ENCODE assay signal across 22 cellular contexts in the genomic region with DNA sequence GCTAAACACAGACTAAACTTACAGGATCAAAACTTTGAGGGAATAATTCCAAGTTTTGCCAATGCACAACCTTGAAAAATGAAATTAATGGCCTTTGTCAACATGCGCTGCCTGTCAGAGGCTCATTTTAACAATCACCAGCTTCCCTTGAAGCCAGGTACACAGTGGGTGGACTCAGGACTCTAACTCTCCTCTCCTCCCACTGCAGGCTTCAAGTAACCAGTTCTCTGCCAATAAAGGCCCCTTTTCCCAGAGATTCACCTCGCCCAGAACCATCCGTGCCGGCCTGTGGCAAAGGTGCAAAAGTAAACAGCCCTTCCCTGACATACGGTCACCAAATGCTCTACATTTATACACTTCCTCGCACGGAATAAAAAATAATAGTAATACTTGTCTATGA. TPM values are rescaled to one million over a fixed set of nuclear protein-coding genes. Genes with fewer than 3 reads are reported as not detected.
DNase-seq lines count a peak whose midpoint lies in the region; ATAC-seq and TF ChIP-seq lines count a peak whose summit lies in the region.
"Had no signal": no experiment of that assay in that cellular context is flagged by ENCODE, and none has a peak within 500 bp of the region (broad histone marks: within the 10 kb centered on the region; RNA-seq: fewer than 3 reads in every experiment).

No MANE protein-coding gene starts in this region.

- 64% methylated on average over 7 of the region's 7 CpGs for WGBS in liver

- no peak overlapping the region for H3K9ac ChIP-seq in liver (ENCODE audit: low read depth in 1 of 2, low read length in 2 of 2)

- CTCF ChIA-PET in activated CD4-positive, alpha-beta T cell treated with anti-CD3 and anti-CD28 coated beads, Interleukin-2, amount 10 ng/mL, durations not matched to agents 7 days and 5 days (lab: Charles Lee) = no interaction called here

- H3K9me3 Mint-ChIP-seq in activated CD4-positive, alpha-beta T cell treated with anti-CD3 and anti-CD28 coated beads, Interleukin-2, amount 10 ng/mL, durations not matched to agents 7 days and 5 days = no peaks in the 10 kb centered on the region
- H3K9me3 Mint-ChIP-seq in stimulated activated naive CD8-positive, alpha-beta T cell treated with anti-CD3 and anti-CD28 coated beads, Interleukin-15, Interleukin-2, amounts not matched to agents 100 ng/mL and 50 ng/mL, for 24 hours = no peaks in the 10 kb centered on the region
- H3K9me3 Mint-ChIP-seq: CD8-positive, alpha-beta memory T cell had no signal

- no peak for ATAC-seq in T-helper 17 cell
- ATAC-seq in HG03442 (IDR thresholded peaks at IDR 0.05; ENCODE audit: unreplicated experiment) = no peak
- no peak for ATAC-seq in GM21737 (IDR thresholded peaks at IDR 0.05; ENCODE audit: unreplicated experiment)
- no peak for ATAC-seq in HG03025 (IDR thresholded peaks at IDR 0.05; ENCODE audit: low FRiP score, unreplicated experiment)
- ATAC-seq: SK-N-SH treated with all-trans-retinoic acid at 6 μM for 48 hours had no signal

- no peaks in the 10 kb centered on the region for H3K27me3 ChIP-seq in liver (ENCODE audit: control insufficient read depth in 4 of 4, insufficient read depth in 4 of 4, low read length in 3 of 4)
- H3K27me3 ChIP-seq: Peyer's patch had no signal

- no peak for TF ChIP-seq CTCF in liver (IDR thresholded peaks at IDR 0.05; ENCODE audit: low read depth, low read length, missing input control)

- H3K4me1 ChIP-seq in liver (ENCODE audit: control insufficient read depth in 4 of 4, insufficient read depth in 4 of 4, low read length in 3 of 4) = peaks cover 4 to 53% (median 41%) of the 10 kb centered on the region in 4 donors

- peaks cover 8 to 39% (median 26%) of the 10 kb centered on the region in 4 donors for H3K36me3 ChIP-seq in liver (ENCODE audit: control insufficient read depth in 4 of 4, insufficient read depth in 3 of 4, low read depth in 1 of 4, low read length in 3 of 4)

- peak overlapping the region; percentile 5 for H3K4me3 Mint-ChIP-seq in activated CD4-positive, alpha-beta T cell treated with anti-CD3 and anti-CD28 coated beads, Interleukin-2, amount 10 ng/mL, durations not matched to agents 7 days and 5 days
- no peak overlapping the region for H3K4me3 Mint-ChIP-seq in T-helper 17 cell
- H3K4me3 Mint-ChIP-seq in stimulated activated naive CD8-positive, alpha-beta T cell treated with anti-CD3 and anti-CD28 coated beads, Interleukin-15, Interleukin-2, amounts not matched to agents 100 ng/mL and 50 ng/mL, for 24 hours = no peak overlapping the region
- H3K4me3 Mint-ChIP-seq: CD8-positive, alpha-beta memory T cell had no signal

- peaks cover 12% of the 10 kb centered on the region for H3K4me1 Mint-ChIP-seq in activated CD4-positive, alpha-beta T cell treated with anti-CD3 and anti-CD28 coated beads, Interleukin-2, amount 10 ng/mL, durations not matched to agents 7 days and 5 days
- H3K4me1 Mint-ChIP-seq in T-helper 17 cell = peaks cover 11% of the 10 kb centered on the region
- peaks cover 14% of the 10 kb centered on the region for H3K4me1 Mint-ChIP-seq in stimulated activated naive CD8-positive, alpha-beta T cell treated with anti-CD3 and anti-CD28 coated beads, Interleukin-15, Interleukin-2, amounts not matched to agents 100 ng/mL and 50 ng/mL, for 24 hours (ENCODE audit: low read depth)

- no peak for TF ChIP-seq RAD21 in liver (IDR thresholded peaks at IDR 0.05)

- H3K9me3 ChIP-seq in T-helper 17 cell (ENCODE audit: control insufficient read depth, low read length, poor library complexity, severe bottlenecking) (no peaks in the 10 kb centered on the region), liver (ENCODE audit: control insufficient read depth in 4 of 4, low read length in 3 of 4) (no peaks in the 10 kb centered on the region)
- H3K9me3 ChIP-seq: Peyer's patch had no signal

- H3K4me3 ChIP-seq in liver (ENCODE audit: low read depth in 1 of 3, low read length in 3 of 3) = no peak overlapping the region
- H3K4me3 ChIP-seq: Peyer's patch had no signal

- H3K27ac Mint-ChIP-seq in activated CD4-positive, alpha-beta T cell treated with anti-CD3 and anti-CD28 coated beads, Interleukin-2, amount 10 ng/mL, durations not matched to agents 7 days and 5 days = no peak overlapping the region
- H3K27ac Mint-ChIP-seq in T-helper 17 cell = peak overlapping the region; percentile 4
- H3K27ac Mint-ChIP-seq in stimulated activated naive CD8-positive, alpha-beta T cell treated with anti-CD3 and anti-CD28 coated beads, Interleukin-15, Interleukin-2, amounts not matched to agents 100 ng/mL and 50 ng/mL, for 24 hours = peak overlapping the region; percentile 80

- POLR2A ChIA-PET in activated CD4-positive, alpha-beta T cell treated with anti-CD3 and anti-CD28 coated beads, Interleukin-2, amount 10 ng/mL, durations not matched to agents 7 days and 5 days (lab: Charles Lee) = interaction anchor here (0.6 kb wide), 1 partner anchor 1155 kb away, joined by 5 read pairs; no protein-coding TSS in a partner anchor

- no peak for DNase-seq in activated CD4-positive, alpha-beta T cell treated with anti-CD3 and anti-CD28 coated beads, Interleukin-2, amount 10 ng/mL, durations not matched to agents 7 days and 5 days
- DNase-seq in activated CD4-positive, alpha-beta T cell treated with anti-CD3 and anti-CD28 coated beads for 1 hour = no peak
- DNase-seq in T-helper 17 cell = no peak
- DNase-seq: Calu3; CD8-positive, alpha-beta memory T cell; DMS153; NCI-H1092; NCI-H1436 treated with DMSO at 0.1 percent for 48 hours; NCI-H2029; NCI-H345; NCI-H524; NCI-H774; Peyer's patch had no signal

- no peaks in the 10 kb centered on the region for H3K36me3 Mint-ChIP-seq in activated CD4-positive, alpha-beta T cell treated with anti-CD3 and anti-CD28 coated beads, Interleukin-2, amount 10 ng/mL, durations not matched to agents 7 days and 5 days (ENCODE audit: low read depth)
- H3K36me3 Mint-ChIP-seq in T-helper 17 cell (ENCODE audit: low read depth) = peaks cover 3% of the 10 kb centered on the region
- H3K36me3 Mint-ChIP-seq in stimulated activated naive CD8-positive, alpha-beta T cell treated with anti-CD3 and anti-CD28 coated beads, Interleukin-15, Interleukin-2, amounts not matched to agents 100 ng/mL and 50 ng/mL, for 24 hours (ENCODE audit: low read depth) = no peaks in the 10 kb centered on the region
- H3K36me3 Mint-ChIP-seq: CD8-positive, alpha-beta memory T cell had no signal

- no peak overlapping the region for H3K27ac ChIP-seq in liver (ENCODE audit: low read depth in 1 of 2, low read length in 2 of 2)
- H3K27ac ChIP-seq: 22Rv1, C4-2B had no signal

- H3K27me3 Mint-ChIP-seq in activated CD4-positive, alpha-beta T cell treated with anti-CD3 and anti-CD28 coated beads, Interleukin-2, amount 10 ng/mL, durations not matched to agents 7 days and 5 days = peaks cover 54% of the 10 kb centered on the region
- peaks cover 14% of the 10 kb centered on the region for H3K27me3 Mint-ChIP-seq in T-helper 17 cell
- H3K27me3 Mint-ChIP-seq in stimulated activated naive CD8-positive, alpha-beta T cell treated with anti-CD3 and anti-CD28 coated beads, Interleukin-15, Interleukin-2, amounts not matched to agents 100 ng/mL and 50 ng/mL, for 24 hours = peaks cover 22% of the 10 kb centered on the region

TF ChIP-seq in liver, 16 proteins besides CTCF, POLR2A, EP300 and RAD21:
- TF ChIP-seq FOXA2 (IDR thresholded peaks at IDR 0.05) (peak; percentile 27), FOXA1 (IDR thresholded peaks at IDR 0.05) (no peak)

RNA-seq across cellular contexts. Expression of a gene that starts 18.4 kb away (rescaled TPM):
- total RNA-seq in activated CD4-positive, alpha-beta T cell treated with anti-CD3 and anti-CD28 coated beads, Interleukin-2, amount 10 ng/mL, durations not matched to agents 7 days and 5 days = not detected
- total RNA-seq in T-helper 17 cell (not detected), liver (not detected)
- not detected for polyA plus RNA-seq in liver
- total RNA-seq: Calu3; CD8-positive, alpha-beta memory T cell; Peyer's patch had no signal
- polyA plus RNA-seq: CD8-positive, alpha-beta memory T cell had no signal

RNA-seq across cellular contexts. Expression of a gene that starts 27.2 kb away (rescaled TPM):
- under 1 TPM; 0.27 to 0.40 TPM for total RNA-seq in activated CD4-positive, alpha-beta T cell treated with anti-CD3 and anti-CD28 coated beads, Interleukin-2, amount 10 ng/mL, durations not matched to agents 7 days and 5 days
- total RNA-seq in T-helper 17 cell (1 to 10 TPM; 3.7 to 5.1 TPM), liver (100 to 1,000 TPM in 1 of 2 donors, 10 to 100 TPM in 1; 27.8 to 233 TPM)
- 100 to 1,000 TPM; 401 to 574 TPM for polyA plus RNA-seq in liver
- total RNA-seq: H4 had no signal

RNA-seq across cellular contexts. Expression of a gene that starts 57.2 kb away (rescaled TPM):
- not detected for total RNA-seq in activated CD4-positive, alpha-beta T cell treated with anti-CD3 and anti-CD28 coated beads, Interleukin-2, amount 10 ng/mL, durations not matched to agents 7 days and 5 days
- total RNA-seq in T-helper 17 cell = not detected
- under 1 TPM; 0.19 to 0.67 TPM for total RNA-seq in liver
- under 1 TPM; 0.71 to 0.95 TPM for polyA plus RNA-seq in liver
- total RNA-seq: CD8-positive, alpha-beta memory T cell had no signal
- polyA plus RNA-seq: CD8-positive, alpha-beta memory T cell had no signal

Comparison
In these comparisons a context has a peak if more than half of its experiments do, and no peak if none do; other contexts are left out.
1. RNA of a gene that starts 27.2 kb away (total RNA-seq): 27.8 to 233 TPM in liver; 3.7 to 5.1 TPM in T-helper 17 cell and 0.27 to 0.40 TPM in activated CD4-positive, alpha-beta T cell treated with anti-CD3 and anti-CD28 coated beads, Interleukin-2, amount 10 ng/mL, durations not matched to agents 7 days and 5 days; every median in the first group is over 4 times any median in the second.